In genomic region chr20:16135630-16136029, GRCh38 we compare ENCODE assay signal across 27 cellular contexts.
"Had no signal": no experiment of that assay in that cellular context is flagged by ENCODE, and none has a peak within 500 bp of the region (broad histone marks: within the 10 kb centered on the region; RNA-seq: fewer than 3 reads in every experiment).

No MANE protein-coding gene starts in this region.

- FAIRE-seq: urothelium cell line had no signal

- H3K27me3 ChIP-seq: stomach, suprapubic skin, testis, thyroid gland, tibial artery, tibial nerve, transverse colon, upper lobe of left lung, upper lobe of right lung, uterus, vagina had no signal

- ATAC-seq: stimulated activated effector memory CD8-positive, alpha-beta T cell treated with anti-CD3 and anti-CD28 coated beads, Interleukin-12 subunit alpha, Interleukin-12 subunit beta, amount 100 ng/mL, for 72 hours; stimulated activated memory B cell treated with anti-CD40 and anti-IgM and Interleukin-4, amounts not matched to agents 10 μg/mL and 1 μg/mL and 100 μg/mL, for 72 hours; stimulated activated naive B cell treated with anti-CD40 and anti-IgM and Interleukin-4, amounts not matched to agents 10 μg/mL and 1 μg/mL and 100 μg/mL, for 72 hours; stimulated activated naive CD8-positive, alpha-beta T cell treated with anti-CD3 and anti-CD28 coated beads, Interleukin-15, amount 100 ng/mL, for 72 hours; stimulated activated naive CD8-positive, alpha-beta T cell treated with anti-CD3 and anti-CD28 coated beads, Interleukin-15, Interleukin-2, amounts not matched to agents 100 U/mL and 50 U/mL, for 24 hours; upper lobe of right lung had no signal

- DNase-seq: stimulated activated CD4-positive, alpha-beta T cell treated with anti-CD3 and anti-CD28 coated beads, Interleukin-2, amount 100 ng/mL, for 48 hours; stimulated activated CD4-positive, alpha-beta T cell treated with anti-CD3 and anti-CD28 coated beads, Interleukin-4, amount 100 ng/mL, for 1 hour; stimulated activated CD4-positive, alpha-beta T cell treated with anti-CD3 and anti-CD28 coated beads, Interleukin-4, amount 100 ng/mL, for 24 hours; stimulated activated CD4-positive, alpha-beta T cell treated with anti-CD3 and anti-CD28 coated beads, Interleukin-4, amount 100 ng/mL, for 4 hours; stimulated activated CD8-positive, alpha-beta memory T cell treated with anti-CD3 and anti-CD28 coated beads, Interleukin-4, amount 100 ng/mL, for 48 hours; stimulated activated naive B cell treated with anti-CD40 and anti-IgM and Interleukin-4, amounts not matched to agents 10 μg/mL and 1 μg/mL and 100 μg/mL, for 72 hours; stimulated activated naive CD4-positive, alpha-beta T cell; stimulated activated naive CD4-positive, alpha-beta T cell treated with Interleukin-2 at 50 U/mL for 16 hours; stimulated activated naive CD8-positive, alpha-beta T cell treated with anti-CD3 and anti-CD28 coated beads, Interleukin-15, amount 100 ng/mL, for 72 hours; stimulated activated naive CD8-positive, alpha-beta T cell treated with anti-CD3 and anti-CD28 coated beads, Interleukin-15, Interleukin-2, amounts not matched to agents 100 U/mL and 50 U/mL, for 24 hours; stomach; substantia nigra; testis; thyroid gland; tibial artery; transverse colon; trophoblast cell; upper lobe of left lung; upper lobe of right lung; uterus had no signal

- H3K4me1 ChIP-seq: stomach, suprapubic skin, testis, thyroid gland, tibial nerve, transverse colon, upper lobe of left lung, upper lobe of right lung, uterus, vagina had no signal

- H3K9me3 ChIP-seq: suprapubic skin, testis, thoracic aorta, thyroid gland, transverse colon, upper lobe of right lung, uterus, vagina had no signal

- H3K27ac ChIP-seq: stomach, suprapubic skin, testis, thoracic aorta, thyroid gland, tibial artery, tibial nerve, transverse colon, upper lobe of left lung, upper lobe of right lung, uterus, vagina had no signal

- H3K36me3 ChIP-seq: stomach, suprapubic skin, thoracic aorta, thyroid gland, tibial artery, tibial nerve, transverse colon, upper lobe of left lung, upper lobe of right lung, uterus, vagina had no signal

- H3K4me3 ChIP-seq: stomach, suprapubic skin, testis, thoracic aorta, thyroid gland, tibial artery, tibial nerve, transverse colon, upper lobe of left lung, upper lobe of right lung, uterus, vagina had no signal
